ENCODE assay signal across 8 cellular contexts in the genomic region with DNA sequence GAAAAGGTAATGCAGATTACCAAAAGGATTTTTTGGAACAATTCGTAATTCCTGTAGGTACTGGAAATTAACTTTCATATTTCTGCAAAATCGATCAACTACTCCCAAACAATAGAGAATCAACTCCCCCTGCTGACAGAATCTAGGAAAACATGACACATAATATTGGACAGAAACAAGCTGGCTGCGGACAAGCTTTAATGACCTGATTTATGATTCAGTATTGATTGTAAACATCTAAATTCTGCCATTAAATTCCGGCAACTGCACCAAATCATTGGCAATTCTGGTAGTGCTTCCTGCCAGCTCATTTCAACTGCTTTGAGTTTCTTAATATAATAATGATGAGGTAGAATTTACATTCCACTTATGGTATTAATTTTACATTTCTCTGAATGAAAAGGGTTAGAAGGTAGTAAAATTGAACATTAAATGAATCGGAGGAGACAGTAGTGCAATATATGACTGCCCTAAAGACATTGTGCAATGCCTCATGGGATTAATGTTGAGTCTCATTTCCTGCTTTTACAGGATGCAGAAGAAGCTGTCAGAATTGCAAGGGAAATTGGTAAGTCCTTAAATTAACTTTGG.
DNase-seq lines count a peak whose midpoint lies in the region; ATAC-seq, FAIRE-seq and TF ChIP-seq lines count a peak whose summit lies in the region.

No MANE protein-coding gene starts in this region.

- H4K20me1 ChIP-seq in Karpas-422 (ENCODE audit: insufficient read depth, low read depth, low read length) (no peaks in the 10 kb centered on the region), endothelial cell of umbilical vein (replicated peaks; ENCODE audit: control insufficient read depth, extremely low read depth, insufficient read depth, low read length) (no peaks in the 10 kb centered on the region)

- TF ChIP-seq POLR2A in endothelial cell of umbilical vein (IDR thresholded peaks at IDR 0.05; ENCODE audit: low read depth, low read length): no peak

- H2BK15ac ChIP-seq in neuronal stem cell (ENCODE audit: low read length): no peak overlapping the region

- no peaks in the 10 kb centered on the region for H3K9me1 ChIP-seq in endothelial cell of umbilical vein (replicated peaks; ENCODE audit: control insufficient read depth, extremely low read depth, insufficient read depth, low read length)

- intact Hi-C loops in endothelial cell of umbilical vein (cut with micrococcal nuclease): loop anchor here (1.0 to 5.0 kb wide), 6 partner anchors 147 to 579 kb away; partner anchors contain the start of genes PCCA and ZIC2

- H3K9ac ChIP-seq in Karpas-422 (ENCODE audit: low read length) (peak overlapping the region; percentile 44), endothelial cell of umbilical vein (replicated peaks; ENCODE audit: extremely low read depth, insufficient read depth, low read length) (no peak overlapping the region), neuronal stem cell (ENCODE audit: low read depth, low read length, poor library complexity) (no peak overlapping the region)

- peak overlapping the region; percentile 54 for H3K4me3 ChIP-seq in Karpas-422 (ENCODE audit: low read length)
- H3K4me3 ChIP-seq in endothelial cell of umbilical vein (replicated peaks in 1 of 3; ENCODE audit: insufficient read depth in 1 of 3, low read depth in 1 of 3, low read length in 3 of 3): no peak overlapping the region
- H3K4me3 ChIP-seq in neuronal stem cell (ENCODE audit: low read length in 2 of 2): no peak overlapping the region

- H2AFZ ChIP-seq in Karpas-422 (ENCODE audit: low read length): peak overlapping the region; percentile 88
- no peak overlapping the region for H2AFZ ChIP-seq in endothelial cell of umbilical vein (ENCODE audit: low read depth, low read length)
- no peak overlapping the region for H2AFZ ChIP-seq in neuronal stem cell (ENCODE audit: low read length)

- no peak overlapping the region for H3K18ac ChIP-seq in neuronal stem cell (ENCODE audit: low read length)

- BruUV-seq in endothelial cell of umbilical vein (replicated peaks; lab: Mats Ljungman, UMichigan): no TSS peak

- dilution Hi-C loops in endothelial cell of umbilical vein (cut with MboI; ENCODE audit: extremely low pct_ligation_motif_present, low sequenced_read_pairs): no loop called here

- no peaks in the 10 kb centered on the region for H3K9me3 ChIP-seq in Karpas-422 (ENCODE audit: low read length)
- no peaks in the 10 kb centered on the region for H3K9me3 ChIP-seq in endothelial cell of umbilical vein (replicated peaks; ENCODE audit: control insufficient read depth, insufficient read depth, low read length)
- H3K9me3 ChIP-seq in neuronal stem cell (replicated peaks in 1 of 2; ENCODE audit: control insufficient read depth in 2 of 2, insufficient read depth in 1 of 2, low read depth in 1 of 2, low read length in 2 of 2): no peaks in the 10 kb centered on the region

- DNase-seq in 8988T (peak; percentile 15), EL (peak; percentile 57), Karpas-422 (peak; percentile 84), RKO (ENCODE audit: low spot score) (peak; percentile 55), endothelial cell of umbilical vein (ENCODE audit: low read depth, low spot score) (peak; percentile 67), neuronal stem cell (ENCODE audit: low spot score) (peak; percentile 20), HK-2 (ENCODE audit: unreplicated experiment) (no peak)

- no peaks in the 10 kb centered on the region for H3K9me2 ChIP-seq in Karpas-422 (replicated peaks; ENCODE audit: insufficient read depth, low read length)

- H4K91ac ChIP-seq in neuronal stem cell (ENCODE audit: low read depth, low read length, poor library complexity): no peak overlapping the region

- no peak overlapping the region for H3K4ac ChIP-seq in neuronal stem cell (ENCODE audit: low read length)

- H3K4me2 ChIP-seq in Karpas-422 (ENCODE audit: low read depth, low read length, poor library complexity, severe bottlenecking) (peak overlapping the region; percentile 90), endothelial cell of umbilical vein (ENCODE audit: insufficient read depth, low read length) (no peak overlapping the region), neuronal stem cell (ENCODE audit: insufficient read depth, low read length, poor library complexity, severe bottlenecking) (no peak overlapping the region)

- no peak overlapping the region for H2BK120ac ChIP-seq in neuronal stem cell (ENCODE audit: low read depth, low read length)

- no peaks in the 10 kb centered on the region for H3K27me3 ChIP-seq in Karpas-422 (ENCODE audit: low read length)
- no peaks in the 10 kb centered on the region for H3K27me3 ChIP-seq in endothelial cell of umbilical vein (ENCODE audit: control insufficient read depth in 2 of 2, insufficient read depth in 2 of 2, low read length in 2 of 2)
- H3K27me3 ChIP-seq in neuronal stem cell (ENCODE audit: control insufficient read depth in 3 of 3, insufficient read depth in 3 of 3, low read depth in 1 of 3, low read length in 3 of 3): no peaks in the 10 kb centered on the region

- WGBS in neuronal stem cell (ENCODE audit: extremely low coverage in 2 of 2, insufficient read length in 2 of 2, insufficient replicate concordance in 1 of 2), 2 donors: no CpG with 5 or more reads among the region's 5 CpGs

- no peak overlapping the region for H2BK5ac ChIP-seq in neuronal stem cell (ENCODE audit: low read length)

- no peak overlapping the region for H2BK12ac ChIP-seq in neuronal stem cell (ENCODE audit: low read length)

- FAIRE-seq in endothelial cell of umbilical vein (lab: Jason Lieb, UNC): peak; percentile 57

- H4K8ac ChIP-seq in neuronal stem cell (ENCODE audit: low read depth, low read length): no peak overlapping the region

- peak; percentile 25 to 38 for TF ChIP-seq CTCF in endothelial cell of umbilical vein (IDR thresholded peaks at IDR 0.05; ENCODE audit: extremely low read depth in 1 of 2, insufficient read depth in 1 of 2, low read depth in 1 of 2, low read length in 2 of 2)

- CTCF ChIA-PET in endothelial cell of umbilical vein (lab: Charles Lee): interaction anchor here (0.6 to 6.3 kb wide), 92 partner anchors 8 to 893 kb away, joined by 3 to 120 read pairs (median 4); partner anchors contain the start of genes PCCA and ZIC2

- H3K79me2 ChIP-seq in Karpas-422 (ENCODE audit: low read length): no peaks in the 10 kb centered on the region
- no peaks in the 10 kb centered on the region for H3K79me2 ChIP-seq in endothelial cell of umbilical vein (ENCODE audit: control insufficient read depth, insufficient read depth, low read length)

- ATAC-seq in HG03139 (IDR thresholded peaks at IDR 0.05; ENCODE audit: unreplicated experiment): no peak

- H3K27ac ChIP-seq in Karpas-422 (ENCODE audit: low read length) (peak overlapping the region; percentile 87), endothelial cell of umbilical vein (ENCODE audit: insufficient read depth, low read depth, low read length) (no peak overlapping the region), neuronal stem cell (replicated peaks; ENCODE audit: low read length) (no peak overlapping the region)

- H3K23ac ChIP-seq in neuronal stem cell (ENCODE audit: low read depth, low read length, poor library complexity): no peak overlapping the region

- H3K4me1 ChIP-seq in Karpas-422 (ENCODE audit: low read length) (peaks cover 38% of the 10 kb centered on the region), endothelial cell of umbilical vein (ENCODE audit: control insufficient read depth, extremely low read depth, insufficient read depth, low read length) (peaks cover 17% of the 10 kb centered on the region), neuronal stem cell (ENCODE audit: control insufficient read depth in 2 of 2, insufficient read depth in 1 of 2, low read depth in 1 of 2, low read length in 2 of 2) (peaks cover 1 to 23% of the 10 kb centered on the region in 2 donors)

- POLR2A ChIA-PET in endothelial cell of umbilical vein (lab: Charles Lee): interaction anchor here (0.7 kb wide), 1 partner anchor 61 kb away, joined by 3 read pairs; no protein-coding TSS in a partner anchor

- no peak overlapping the region for H3K14ac ChIP-seq in neuronal stem cell (ENCODE audit: low read length)

- H3K36me3 ChIP-seq in Karpas-422 (ENCODE audit: insufficient read depth, low read length): no peaks in the 10 kb centered on the region
- no peaks in the 10 kb centered on the region for H3K36me3 ChIP-seq in endothelial cell of umbilical vein (ENCODE audit: control insufficient read depth in 2 of 2, extremely low read depth in 1 of 2, insufficient read depth in 2 of 2, low read length in 2 of 2)
- H3K36me3 ChIP-seq in neuronal stem cell (replicated peaks in 1 of 2; ENCODE audit: control insufficient read depth in 2 of 2, insufficient read depth in 2 of 2, low read length in 2 of 2): peaks cover 0 to 2% of the 10 kb centered on the region in 2 donors

- H2AK5ac ChIP-seq in neuronal stem cell (ENCODE audit: low read depth, low read length): no peak overlapping the region

- H3K79me1 ChIP-seq in neuronal stem cell (ENCODE audit: low read depth, low read length): no peaks in the 10 kb centered on the region

TF ChIP-seq in endothelial cell of umbilical vein, 7 proteins besides CTCF, POLR2A, EP300 and RAD21:
- no peak for TF ChIP-seq POLR2AphosphoS5 (IDR thresholded peaks at IDR 0.05; ENCODE audit: insufficient read depth, low read depth, low read length)
